31 cellular contexts compared by ENCODE assay signal in genomic region chr11:111207213-111207612, GRCh38. TPM values are rescaled to one million over a fixed set of nuclear protein-coding genes. Genes with fewer than 3 reads are reported as not detected.
DNase-seq lines count a peak whose midpoint lies in the region; ATAC-seq and TF ChIP-seq lines count a peak whose summit lies in the region.
"Had no signal": no experiment of that assay in that cellular context is flagged by ENCODE, and none has a peak within 500 bp of the region (broad histone marks: within the 10 kb centered on the region; RNA-seq: fewer than 3 reads in every experiment).

No MANE protein-coding gene starts in this region.

- no peaks in the 10 kb centered on the region for H3K9me3 ChIP-seq in skeletal muscle satellite cell (replicated peaks; ENCODE audit: low read length)
- H3K9me3 ChIP-seq: neutrophil, psoas muscle, sigmoid colon had no signal

- H3K4me2 ChIP-seq in KMS-11: peak overlapping the region; percentile 34; the same call in 1 of the 2 replicates
- H3K4me2 ChIP-seq in skeletal muscle satellite cell (ENCODE audit: low read length): peak overlapping the region; percentile 54
- H3K4me2 ChIP-seq: hepatocyte had no signal

- POLR2A ChIA-PET in activated CD4-positive, alpha-beta T cell treated with anti-CD3 and anti-CD28 coated beads for 36 hours (lab: Charles Lee): interaction anchor here (1.1 kb wide), 1 partner anchor 23 kb away, joined by 3 read pairs; no protein-coding TSS in a partner anchor

- H3K4me1 ChIP-seq in KMS-11 (ENCODE audit: low read depth, poor library complexity, severe bottlenecking) (peaks cover 23% of the 10 kb centered on the region), skeletal muscle satellite cell (ENCODE audit: control insufficient read depth, insufficient read depth, low read length) (peaks cover 20% of the 10 kb centered on the region)
- H3K4me1 ChIP-seq: psoas muscle, sigmoid colon had no signal

- no peak overlapping the region for H2AFZ ChIP-seq in KMS-11 (ENCODE audit: low read depth)
- H2AFZ ChIP-seq: hepatocyte had no signal

- H3K4me3 Mint-ChIP-seq in activated CD4-positive, alpha-beta T cell treated with anti-CD3 and anti-CD28 coated beads for 36 hours: no peak overlapping the region
- H3K4me3 Mint-ChIP-seq: activated CD4-positive, alpha-beta T cell treated with anti-CD3 and anti-CD28 coated beads, Interleukin-2, amount 10 ng/mL, durations not matched to agents 7 days and 5 days; activated naive CD4-positive, alpha-beta T cell treated with anti-CD3 and anti-CD28 coated beads, Interleukin-2, amount 50 U/mL, for 24 hours had no signal

- H3K27ac Mint-ChIP-seq in activated CD4-positive, alpha-beta T cell treated with anti-CD3 and anti-CD28 coated beads for 36 hours: peak overlapping the region; percentile 11
- H3K27ac Mint-ChIP-seq: activated CD4-positive, alpha-beta T cell treated with anti-CD3 and anti-CD28 coated beads, Interleukin-2, amount 10 ng/mL, durations not matched to agents 7 days and 5 days; activated naive CD4-positive, alpha-beta T cell treated with anti-CD3 and anti-CD28 coated beads, Interleukin-2, amount 50 U/mL, for 24 hours had no signal

- no peak for DNase-seq in activated CD4-positive, alpha-beta T cell treated with anti-CD3 and anti-CD28 coated beads for 36 hours
- no peak for DNase-seq in activated CD4-positive, alpha-beta T cell treated with anti-CD3 and anti-CD28 coated beads for 1 hour
- DNase-seq in astrocyte of the hippocampus (ENCODE audit: low read depth, low spot score): peak; percentile 30
- no peak for DNase-seq in hypothalamus (lab: John Stamatoyannopoulos, UW)
- DNase-seq in kidney tubule cell (ENCODE audit: low spot score): no peak
- DNase-seq: activated CD4-positive, alpha-beta T cell treated with anti-CD3 and anti-CD28 coated beads, Interleukin-2, amount 10 ng/mL, durations not matched to agents 7 days and 5 days; amygdala; cortex of kidney; foreskin melanocyte; KG1; mesendoderm; NCI-H1436; NCI-H2081 treated with DMSO at 0.1 percent for 48 hours; NCI-H345; NCI-H774; psoas muscle; sigmoid colon; trophoblast cell had no signal

- H3K36me3 ChIP-seq in KMS-11 (ENCODE audit: insufficient read depth) (no peaks in the 10 kb centered on the region), skeletal muscle satellite cell (ENCODE audit: insufficient read depth, low read length) (no peaks in the 10 kb centered on the region)
- H3K36me3 ChIP-seq: neutrophil, sigmoid colon had no signal

- peaks cover 9% of the 10 kb centered on the region for H3K4me1 Mint-ChIP-seq in activated CD4-positive, alpha-beta T cell treated with anti-CD3 and anti-CD28 coated beads for 36 hours
- H3K4me1 Mint-ChIP-seq: activated naive CD4-positive, alpha-beta T cell treated with anti-CD3 and anti-CD28 coated beads, Interleukin-2, amount 50 U/mL, for 24 hours had no signal

- H3K27me3 ChIP-seq in KMS-11 (ENCODE audit: insufficient read depth, low read depth) (no peaks in the 10 kb centered on the region), skeletal muscle satellite cell (ENCODE audit: control insufficient read depth, insufficient read depth, low read length) (no peaks in the 10 kb centered on the region)
- H3K27me3 ChIP-seq: hepatocyte, neutrophil, sigmoid colon had no signal

- peaks cover 5% of the 10 kb centered on the region for H3K27me3 Mint-ChIP-seq in activated CD4-positive, alpha-beta T cell treated with anti-CD3 and anti-CD28 coated beads for 36 hours

- no peaks in the 10 kb centered on the region for H3K9me3 Mint-ChIP-seq in activated CD4-positive, alpha-beta T cell treated with anti-CD3 and anti-CD28 coated beads for 36 hours (ENCODE audit: low read depth)
- H3K9me3 Mint-ChIP-seq: activated CD4-positive, alpha-beta T cell treated with anti-CD3 and anti-CD28 coated beads, Interleukin-2, amount 10 ng/mL, durations not matched to agents 7 days and 5 days; activated naive CD4-positive, alpha-beta T cell treated with anti-CD3 and anti-CD28 coated beads, Interleukin-2, amount 50 U/mL, for 24 hours had no signal

- H3K9ac ChIP-seq in KMS-11 (no peak overlapping the region), skeletal muscle satellite cell (ENCODE audit: low read depth, low read length) (peak overlapping the region; percentile 62)

- H3K36me3 Mint-ChIP-seq in activated CD4-positive, alpha-beta T cell treated with anti-CD3 and anti-CD28 coated beads for 36 hours (ENCODE audit: low read depth): no peaks in the 10 kb centered on the region
- H3K36me3 Mint-ChIP-seq: activated naive CD4-positive, alpha-beta T cell treated with anti-CD3 and anti-CD28 coated beads, Interleukin-2, amount 50 U/mL, for 24 hours had no signal

- no peak for ATAC-seq in activated CD4-positive, alpha-beta T cell treated with anti-CD3 and anti-CD28 coated beads for 36 hours
- no peak for ATAC-seq in HG02981 (IDR thresholded peaks at IDR 0.05; ENCODE audit: unreplicated experiment)
- ATAC-seq: HCT116, left lobe of liver, psoas muscle had no signal

- intact Hi-C loops in activated CD4-positive, alpha-beta T cell treated with anti-CD3 and anti-CD28 coated beads for 36 hours (cut with DNase I, micrococcal nuclease): no loop called here

- H4K20me1 ChIP-seq in KMS-11 (ENCODE audit: insufficient read depth): no peaks in the 10 kb centered on the region

- no peak for TF ChIP-seq CTCF in KMS-11 (conservative IDR thresholded peaks at IDR 0.05; ENCODE audit: low read depth, low read length)

- no peaks in the 10 kb centered on the region for H3K79me2 ChIP-seq in KMS-11 (ENCODE audit: insufficient read depth, low read depth)
- H3K79me2 ChIP-seq: hepatocyte had no signal

- no peak overlapping the region for H3K27ac ChIP-seq in KMS-11
- H3K27ac ChIP-seq: hepatocyte, neutrophil, psoas muscle, RWPE1, sigmoid colon had no signal

- H3K4me3 ChIP-seq in KMS-11 (IDR thresholded peaks at IDR 0.05; ENCODE audit: insufficient read depth, low read depth, low read length) (no peak overlapping the region), skeletal muscle satellite cell (ENCODE audit: low read length) (peak overlapping the region; percentile 2)
- H3K4me3 ChIP-seq: hepatocyte, psoas muscle, sigmoid colon had no signal

- CTCF ChIA-PET in activated CD4-positive, alpha-beta T cell treated with anti-CD3 and anti-CD28 coated beads for 36 hours (lab: Charles Lee): interaction anchor here (0.7 to 1.0 kb wide), 2 partner anchors 14 to 316 kb away, joined by 3 to 4 read pairs; no protein-coding TSS in a partner anchor

RNA-seq across cellular contexts. Expression of gene POU2AF2, which starts 38.3 kb away (rescaled TPM):
- total RNA-seq in activated CD4-positive, alpha-beta T cell treated with anti-CD3 and anti-CD28 coated beads for 36 hours: under 1 TPM in 1 of 2 experiments, not detected in 1; 0.14 TPM
- not detected in 2 replicates for total RNA-seq in skeletal muscle satellite cell (2012; rRNA removed)
- total RNA-seq: A172; activated CD4-positive, alpha-beta T cell treated with anti-CD3 and anti-CD28 coated beads, Interleukin-2, amount 10 ng/mL, durations not matched to agents 7 days and 5 days; cardiac septum; G401; hepatocyte; left lobe of liver; myocyte; sigmoid colon had no signal
